Comparison of ENCODE assay signal across 14 cellular contexts in genomic region chr3:12460132-12460531, GRCh38.
"Had no signal": no experiment of that assay in that cellular context is flagged by ENCODE, and none has a peak within 500 bp of the region (broad histone marks: within the 10 kb centered on the region; RNA-seq: fewer than 3 reads in every experiment).

No MANE protein-coding gene starts in this region.

- ATAC-seq: heart left ventricle, natural killer cell had no signal

- H3K4me3 ChIP-seq: heart left ventricle, right atrium auricular region, stomach had no signal

- DNase-seq: effector CD4-positive, alpha-beta T cell; endodermal cell; foreskin melanocyte; heart left ventricle; hippocampal formation; mammary epithelial cell; natural killer cell; small intestine; stimulated activated CD4-positive, alpha-beta T cell treated with anti-CD3 and anti-CD28 coated beads, Interleukin-12 subunit alpha, Interleukin-12 subunit beta, amount 100 ng/mL, for 4 hours; stimulated activated naive CD4-positive, alpha-beta T cell; stomach had no signal

- H3K36me3 ChIP-seq: heart left ventricle, right atrium auricular region, stomach had no signal

- FAIRE-seq: endothelial cell of umbilical vein, small intestine, urothelium cell line had no signal

- H3K9me3 ChIP-seq: heart left ventricle, right atrium auricular region, stomach had no signal

- H3K27ac ChIP-seq: heart left ventricle, right atrium auricular region, stomach had no signal

- H3K27me3 ChIP-seq: heart left ventricle, right atrium auricular region, stomach had no signal
